Comparison of ENCODE assay signal across 13 cellular contexts in genomic region chr6:51459958-51460357, GRCh38.
DNase-seq lines count a peak whose midpoint lies in the region; ATAC-seq lines count a peak whose summit lies in the region.
"Had no signal": no experiment of that assay in that cellular context is flagged by ENCODE, and none has a peak within 500 bp of the region (broad histone marks: within the 10 kb centered on the region; RNA-seq: fewer than 3 reads in every experiment).

No MANE protein-coding gene starts in this region.

- no peak for DNase-seq in left colon
- DNase-seq in NCI-H510A treated with DMSO at 0.1 percent for 48 hours (lab: John Stamatoyannopoulos, UW), result no peak
- DNase-seq in cardiac septum (ENCODE audit: low spot score), result no peak
- DNase-seq in stimulated activated CD4-positive, alpha-beta T cell treated with anti-CD3 and anti-CD28 coated beads, Interleukin-4, amount 100 ng/mL, for 1 hour, result no peak
- no peak for DNase-seq in NCI-H1436 (lab: John Stamatoyannopoulos, UW)
- DNase-seq: CD8-positive, alpha-beta memory T cell; IMR-90; naive thymus-derived CD4-positive, alpha-beta T cell; NCI-H2171 treated with DMSO at 0.1 percent for 48 hours had no signal

- ATAC-seq in GM18868 (IDR thresholded peaks at IDR 0.05; ENCODE audit: unreplicated experiment) (peak; percentile 96), GM21619 (IDR thresholded peaks at IDR 0.05; ENCODE audit: unreplicated experiment) (peak; percentile 97), HG03135 (IDR thresholded peaks at IDR 0.05; ENCODE audit: unreplicated experiment) (peak; percentile 96), left colon (peak; percentile 54)
- ATAC-seq: naive thymus-derived CD4-positive, alpha-beta T cell; stimulated activated memory B cell treated with anti-CD40 and anti-IgM and Interleukin-4, amounts not matched to agents 10 μg/mL and 1 μg/mL and 100 μg/mL, for 72 hours had no signal

- intact Hi-C loops in left colon (cut with DNase I, micrococcal nuclease) (no loop called here), cardiac septum (cut with DNase I) (no loop called here)
